Comparison of ENCODE assay signal across 1 cellular context in genomic region chr2:161384864-161385263, GRCh38.
TF ChIP-seq lines count a peak whose summit lies in the region.

No MANE protein-coding gene starts in this region.

TF ChIP-seq in HepG2, 621 proteins besides CTCF, POLR2A, EP300 and RAD21 (continued from another document):
- TF ChIP-seq GMEB1 (CRISPR knock-in tag; IDR thresholded peaks at IDR 0.05; ENCODE audit: borderline replicate concordance) (no peak), ZNF292 (CRISPR knock-in tag; IDR thresholded peaks at IDR 0.05; ENCODE audit: borderline replicate concordance, low read depth) (no peak), MAX (IDR thresholded peaks at IDR 0.05) (no peak), MED13 (CRISPR knock-in tag; IDR thresholded peaks at IDR 0.05) (no peak), ASH2L (IDR thresholded peaks at IDR 0.05; ENCODE audit: insufficient read length, low read depth, low read length) (no peak), ZNF678 (CRISPR knock-in tag; IDR thresholded peaks at IDR 0.05) (no peak)
